ENCODE assay signal across 8 cellular contexts in the genomic region with DNA sequence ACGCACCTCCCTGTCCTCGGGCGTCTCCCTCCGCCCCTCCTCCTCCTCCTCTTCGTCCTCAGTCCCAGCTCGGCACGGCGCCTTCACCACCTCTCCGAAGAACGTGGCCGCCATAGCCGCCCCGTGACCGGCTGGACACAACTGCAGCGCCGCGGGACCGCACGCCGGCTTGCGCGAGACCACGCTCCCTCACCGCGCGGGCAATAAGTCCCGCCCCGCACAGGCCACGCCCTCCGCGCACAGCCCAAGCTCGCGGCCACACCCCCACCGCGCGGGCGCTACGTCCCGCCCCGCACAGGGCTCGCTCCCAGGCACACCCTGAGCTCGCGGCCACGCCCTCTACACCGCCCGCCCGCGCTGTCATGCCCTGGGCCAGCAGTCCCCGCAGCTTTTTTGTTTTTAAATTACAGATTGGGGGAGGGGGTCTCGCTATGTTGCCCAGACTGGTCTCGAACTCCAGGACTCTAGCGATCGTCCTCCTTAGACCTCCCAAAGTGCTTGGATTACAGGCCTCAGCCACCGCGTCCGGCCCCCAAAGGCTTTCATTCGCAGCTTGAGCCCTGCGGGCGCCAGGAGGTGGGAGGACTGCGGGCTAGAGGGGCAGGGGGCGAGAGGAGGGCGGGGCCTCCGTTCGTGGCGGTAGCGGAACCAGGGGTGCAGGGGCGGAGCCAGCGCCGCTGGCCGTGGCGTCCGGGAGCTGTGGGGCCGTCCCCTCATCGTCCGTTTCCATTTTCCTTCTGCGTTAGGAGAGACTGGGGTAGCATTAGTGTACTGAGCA. TPM values are rescaled to one million over a fixed set of nuclear protein-coding genes. Genes with fewer than 3 reads are reported as not detected.
DNase-seq lines count a peak whose midpoint lies in the region; ATAC-seq and TF ChIP-seq lines count a peak whose summit lies in the region.

A gene with protein sequence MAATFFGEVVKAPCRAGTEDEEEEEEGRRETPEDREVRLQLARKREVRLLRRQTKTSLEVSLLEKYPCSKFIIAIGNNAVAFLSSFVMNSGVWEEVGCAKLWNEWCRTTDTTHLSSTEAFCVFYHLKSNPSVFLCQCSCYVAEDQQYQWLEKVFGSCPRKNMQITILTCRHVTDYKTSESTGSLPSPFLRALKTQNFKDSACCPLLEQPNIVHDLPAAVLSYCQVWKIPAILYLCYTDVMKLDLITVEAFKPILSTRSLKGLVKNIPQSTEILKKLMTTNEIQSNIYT (minus strand): TSS at position 180 of the 778 bp plus-strand sequence. CDS start 66 bp downstream, at position 114.

- peak within 1 kb of the TSS; percentile 86 for H2AFZ ChIP-seq in PC-3 (ENCODE audit: low read length)

- H3K9me2 ChIP-seq in PC-3 (replicated peaks; ENCODE audit: low read length): no peaks in the 10 kb centered on the region

- H3K79me2 ChIP-seq in PC-3 (ENCODE audit: low read length): peaks cover 41% of the 10 kb centered on the region

- BruUV-seq in PC-3 (replicated peaks; lab: Mats Ljungman, UMichigan): no TSS peak

- TF ChIP-seq CTCF in PC-3 (conservative IDR thresholded peaks at IDR 0.05; ENCODE audit: low read depth, low read length) (no peak), epithelial cell of esophagus (IDR thresholded peaks at IDR 0.05; ENCODE audit: insufficient read depth, low read depth, low read length, missing control alignments) (no peak)

- peaks cover 19% of the 10 kb centered on the region for H3K36me3 ChIP-seq in PC-3 (ENCODE audit: low read depth, low read length)

- CTCF ChIA-PET in PC-3 (lab: Charles Lee): interaction anchor here (0.6 to 0.9 kb wide), 2 partner anchors 257 to 678 kb away, joined by 3 read pairs; no protein-coding TSS in a partner anchor

- H3K27me3 ChIP-seq in PC-3 (ENCODE audit: low read length) (no peaks in the 10 kb centered on the region), mononuclear cell (ENCODE audit: insufficient read depth, low read length) (no peaks in the 10 kb centered on the region)

- peak within 1 kb of the TSS; percentile 85 for H3K4me3 ChIP-seq in Jurkat, Clone E6-1 (ENCODE audit: low read length)
- H3K4me3 ChIP-seq in PC-3 (ENCODE audit: low read length) (peak within 1 kb of the TSS; percentile 85), epithelial cell of esophagus (ENCODE audit: low read length) (peak within 1 kb of the TSS; percentile 81), mononuclear cell (ENCODE audit: low read length) (peak within 1 kb of the TSS; percentile 85)

- POLR2A ChIA-PET in PC-3 (lab: Charles Lee; ENCODE audit: unreplicated experiment): interaction anchor here (0.6 to 0.9 kb wide), 4 partner anchors 9 to 1964 kb away, joined by 4 to 6 read pairs (median 5); no protein-coding TSS in a partner anchor

- ATAC-seq in GM21717 (IDR thresholded peaks at IDR 0.05; ENCODE audit: unreplicated experiment) (peak; percentile 88), PC-3 (peak; percentile 89)

- H3K4me2 ChIP-seq in PC-3 (ENCODE audit: low read length): peak within 1 kb of the TSS; percentile 90

- H3F3A ChIP-seq in PC-3 (ENCODE audit: low read length, unreplicated experiment): no peaks in the 10 kb centered on the region

- H3K9me3 ChIP-seq in PC-3 (ENCODE audit: low read length) (no peaks in the 10 kb centered on the region), mononuclear cell (ENCODE audit: low read depth, low read length) (no peaks in the 10 kb centered on the region)

- intact Hi-C loops in PC-3 (cut with micrococcal nuclease): loop anchor here (5.0 to 10.0 kb wide), 2 partner anchors 201 to 259 kb away; a partner anchor contains a TSS

- H3K27ac ChIP-seq in PC-3 (ENCODE audit: low read length): peak within 1 kb of the TSS; percentile 44

- DNase-seq in DMS153 treated with DMSO at 0.1 percent for 48 hours (lab: John Stamatoyannopoulos, UW; ENCODE audit: unreplicated experiment) (peak; percentile 92), PC-3 (peak; percentile 96), activated T-cell treated with anti-CD3 and anti-CD28 coated beads for 48 hours (ENCODE audit: low read depth) (peak; percentile 96), epithelial cell of esophagus (ENCODE audit: low read depth) (peak; percentile 97)
- peak; percentile 85 for DNase-seq in Jurkat, Clone E6-1 (ENCODE audit: low read depth, low spot score)
- DNase-seq in stimulated activated CD8-positive, alpha-beta memory T cell treated with anti-CD3 and anti-CD28 coated beads, Interleukin-2, amount 100 ng/mL, for 48 hours (ENCODE audit: low read depth in 2 of 2): peak; percentile 94 to 95

- H3K4me1 ChIP-seq in PC-3 (ENCODE audit: insufficient read depth, low read length) (peaks cover 18% of the 10 kb centered on the region), mononuclear cell (ENCODE audit: insufficient read depth, low read length) (peaks cover 17% of the 10 kb centered on the region)

- peak within 1 kb of the TSS; percentile 85 for H3K9ac ChIP-seq in PC-3 (ENCODE audit: low read length)

- peaks cover 25% of the 10 kb centered on the region for H4K20me1 ChIP-seq in PC-3 (ENCODE audit: low read length)

RNA-seq across cellular contexts. Expression of the gene that starts here (rescaled TPM):
- 173 TPM for polyA plus RNA-seq in Jurkat, Clone E6-1 (2012; ENCODE audit: insufficient read depth, insufficient read length)
- 110 and 113 TPM in 2 replicates for total RNA-seq in PC-3 (2014; rRNA removed)
- 5.8 TPM for total RNA-seq in mononuclear cell

Comparison
In these comparisons a context has a peak if more than half of its experiments do, and no peak if none do; other contexts are left out.
1. Peak in every context shown above with its lines: DNase-seq, ATAC-seq, H3K4me3 ChIP-seq and H3K27ac ChIP-seq.
2. RNA of the gene that starts here (total RNA-seq): 110 to 113 TPM in PC-3; 5.8 TPM in mononuclear cell (single experiment); every median in the first group is over 10 times any median in the second.